ENCODE assay signal across 23 cellular contexts in genomic region chr5:1099931-1100651, GRCh38. TPM values are rescaled to one million over a fixed set of nuclear protein-coding genes. Genes with fewer than 3 reads are reported as not detected.
DNase-seq lines count a peak whose midpoint lies in the region; ATAC-seq, FAIRE-seq and TF ChIP-seq lines count a peak whose summit lies in the region.
"Had no signal": no experiment of that assay in that cellular context is flagged by ENCODE, and none has a peak within 500 bp of the region (broad histone marks: within the 10 kb centered on the region; RNA-seq: fewer than 3 reads in every experiment).

No MANE protein-coding gene starts in this region.

- H3K9me3 ChIP-seq in SJCRH30 (replicated peaks) (no peaks in the 10 kb centered on the region), sigmoid colon (no peaks in the 10 kb centered on the region), small intestine (ENCODE audit: control insufficient read depth, low read depth) (no peaks in the 10 kb centered on the region)
- H3K9me3 ChIP-seq: A549, breast epithelium, HAP-1, mucosa of descending colon, prostate gland, SJSA1, suprapubic skin had no signal

- 83 to 87% methylated on average over 47 of the region's 47 CpGs for WGBS in sigmoid colon, 2 donors
- 81 to 88% (median 83%) methylated on average over 46 to 47 of the region's 47 CpGs for WGBS in small intestine, 3 donors

- TF ChIP-seq POLR2A in sigmoid colon (IDR thresholded peaks at IDR 0.05), result no peak

- peaks cover 34% of the 10 kb centered on the region for H3K4me1 ChIP-seq in SJCRH30
- H3K4me1 ChIP-seq in sigmoid colon, result peaks cover 0 to 74% (median 62%) of the 10 kb centered on the region in 4 donors
- peaks cover 15 to 27% of the 10 kb centered on the region in 2 donors for H3K4me1 ChIP-seq in small intestine (ENCODE audit: control insufficient read depth in 2 of 2, insufficient read depth in 1 of 2, low read depth in 1 of 2, low read length in 1 of 2)

- no peak overlapping the region for H3K27ac Mint-ChIP-seq in activated naive CD8-positive, alpha-beta T cell
- no peak overlapping the region for H3K27ac Mint-ChIP-seq in activated naive CD8-positive, alpha-beta T cell treated with anti-CD3 and anti-CD28 coated beads, Interleukin-2, amount 50 U/mL, for 24 hours
- H3K27ac Mint-ChIP-seq: activated T-helper 17 cell treated with anti-CD3 and anti-CD28 coated beads, Interleukin-2, amount 50 U/mL, for 72 hours had no signal

- intact Hi-C loops in sigmoid colon (cut with DNase I), result no loop called here

- H3K4me3 Mint-ChIP-seq in activated naive CD8-positive, alpha-beta T cell, result peak overlapping the region; percentile 13
- no peak overlapping the region for H3K4me3 Mint-ChIP-seq in activated naive CD8-positive, alpha-beta T cell treated with anti-CD3 and anti-CD28 coated beads, Interleukin-2, amount 50 U/mL, for 24 hours
- H3K4me3 Mint-ChIP-seq: activated T-helper 17 cell treated with anti-CD3 and anti-CD28 coated beads, Interleukin-2, amount 50 U/mL, for 72 hours; effector memory CD8-positive, alpha-beta T cell had no signal

- H3K36me3 Mint-ChIP-seq in activated naive CD8-positive, alpha-beta T cell, result no peaks in the 10 kb centered on the region
- H3K36me3 Mint-ChIP-seq in activated naive CD8-positive, alpha-beta T cell treated with anti-CD3 and anti-CD28 coated beads, Interleukin-2, amount 50 U/mL, for 24 hours (ENCODE audit: low read depth), result no peaks in the 10 kb centered on the region
- H3K36me3 Mint-ChIP-seq: immature natural killer cell had no signal

- no peaks in the 10 kb centered on the region for H3K27me3 Mint-ChIP-seq in activated naive CD8-positive, alpha-beta T cell
- H3K27me3 Mint-ChIP-seq in activated naive CD8-positive, alpha-beta T cell treated with anti-CD3 and anti-CD28 coated beads, Interleukin-2, amount 50 U/mL, for 24 hours, result no peaks in the 10 kb centered on the region
- H3K27me3 Mint-ChIP-seq: activated T-helper 17 cell treated with anti-CD3 and anti-CD28 coated beads, Interleukin-2, amount 50 U/mL, for 72 hours; effector memory CD8-positive, alpha-beta T cell had no signal

- DNase-seq in activated naive CD8-positive, alpha-beta T cell treated with anti-CD3 and anti-CD28 coated beads, Interleukin-2, amount 50 U/mL, for 24 hours, result no peak
- DNase-seq in SJCRH30 (no peak), iPS-NIHi7 (ENCODE audit: extremely low spot score) (peak; percentile 47), sigmoid colon (no peak), small intestine (no peak), anterior cingulate cortex (lab: John Stamatoyannopoulos, UW) (no peak), DMS 273 (lab: John Stamatoyannopoulos, UW; ENCODE audit: unreplicated experiment) (no peak)
- DNase-seq: activated CD4-positive, alpha-beta T cell treated with anti-CD3 and anti-CD28 coated beads, Interleukin-2, amount 50 U/mL, for 48 hours; effector memory CD8-positive, alpha-beta T cell; EL; immature natural killer cell; mucosa of descending colon; NCI-H1417 had no signal

- FAIRE-seq in small intestine (lab: Jason Lieb, UNC), result no peak
- FAIRE-seq: A549, frontal cortex had no signal

- TF ChIP-seq CTCF in sigmoid colon (IDR thresholded peaks at IDR 0.05), result no peak

- H3K36me3 ChIP-seq in SJCRH30 (no peaks in the 10 kb centered on the region), sigmoid colon (peaks cover 0 to 7% (median 0%) of the 10 kb centered on the region in 4 donors), small intestine (ENCODE audit: control insufficient read depth in 2 of 2, insufficient read depth in 2 of 2, low read length in 2 of 2) (peaks cover 0 to 3% of the 10 kb centered on the region in 2 donors)
- H3K36me3 ChIP-seq: breast epithelium, HAP-1, prostate gland, suprapubic skin had no signal

- no peak for TF ChIP-seq EP300 in sigmoid colon (IDR thresholded peaks at IDR 0.05)

- peak overlapping the region; percentile 13; the same call in 1 of the 2 replicates for H3K27ac ChIP-seq in SJCRH30
- H3K27ac ChIP-seq in sigmoid colon, result peak overlapping the region in 3 of 4 donors; percentile 43 to 74 (median 66)
- H3K27ac ChIP-seq in small intestine (ENCODE audit: low read depth in 1 of 2, low read length in 1 of 2), result peak overlapping the region in 1 of 2 donors; percentile 23
- H3K27ac ChIP-seq: breast epithelium, KMS-11, prostate gland, SJSA1, suprapubic skin had no signal

- H3K4me1 Mint-ChIP-seq in activated naive CD8-positive, alpha-beta T cell (ENCODE audit: low read depth), result peaks cover 43% of the 10 kb centered on the region
- H3K4me1 Mint-ChIP-seq in activated naive CD8-positive, alpha-beta T cell treated with anti-CD3 and anti-CD28 coated beads, Interleukin-2, amount 50 U/mL, for 24 hours, result peaks cover 43% of the 10 kb centered on the region

- H3K9me3 Mint-ChIP-seq in activated naive CD8-positive, alpha-beta T cell (ENCODE audit: low read depth), result no peaks in the 10 kb centered on the region
- no peaks in the 10 kb centered on the region for H3K9me3 Mint-ChIP-seq in activated naive CD8-positive, alpha-beta T cell treated with anti-CD3 and anti-CD28 coated beads, Interleukin-2, amount 50 U/mL, for 24 hours
- H3K9me3 Mint-ChIP-seq: activated T-helper 17 cell treated with anti-CD3 and anti-CD28 coated beads, Interleukin-2, amount 50 U/mL, for 72 hours; effector memory CD8-positive, alpha-beta T cell; immature natural killer cell had no signal

- H3K27me3 ChIP-seq in SJCRH30 (no peaks in the 10 kb centered on the region), sigmoid colon (no peaks in the 10 kb centered on the region), small intestine (ENCODE audit: control insufficient read depth in 2 of 2, insufficient read depth in 2 of 2, low read length in 2 of 2) (no peaks in the 10 kb centered on the region)
- H3K27me3 ChIP-seq: breast epithelium, SJSA1, suprapubic skin had no signal

- no peak overlapping the region for H3K4me3 ChIP-seq in SJCRH30
- H3K4me3 ChIP-seq in sigmoid colon, result peak overlapping the region in 3 of 4 donors; percentile 1 to 19 (median 19)
- H3K4me3 ChIP-seq in small intestine (ENCODE audit: low read depth in 1 of 2, low read length in 2 of 2), result no peak overlapping the region
- H3K4me3 ChIP-seq: A549, breast epithelium, HAP-1, mucosa of descending colon, prostate gland, SJSA1, suprapubic skin had no signal

- ATAC-seq in activated naive CD8-positive, alpha-beta T cell treated with anti-CD3 and anti-CD28 coated beads, Interleukin-2, amount 50 U/mL, for 24 hours, result no peak
- ATAC-seq: activated T-helper 17 cell treated with anti-CD3 and anti-CD28 coated beads, Interleukin-2, amount 50 U/mL, for 72 hours; effector memory CD8-positive, alpha-beta T cell; mucosa of descending colon had no signal

RNA-seq across cellular contexts. Expression of gene SLC12A7, which starts 11.8 kb away (rescaled TPM):
- total RNA-seq in SJCRH30 (2014; rRNA removed; shearing (Covaris generic)), result 11.5 and 12.0 TPM in 2 replicates
- total RNA-seq in sigmoid colon, result 10 to 100 TPM; 12.5 to 23.5 (median 18.4) TPM
- polyA plus RNA-seq in sigmoid colon, result 10 to 100 TPM in 2 of 3 donors, 1 to 10 TPM in 1; 7.2 to 54.3 (median 10.9) TPM
- 10 to 100 TPM; 32.7 to 49.2 (median 39.8) TPM for polyA plus RNA-seq in small intestine

Comparison
In these comparisons a context has a peak if more than half of its experiments do, and no peak if none do; other contexts are left out.
1. H3K4me3 ChIP-seq: peak in sigmoid colon (3 of 4); none in SJCRH30 (single experiment) and small intestine (0 of 2).